ENCODE assay signal across 1 cellular context in the genomic region with DNA sequence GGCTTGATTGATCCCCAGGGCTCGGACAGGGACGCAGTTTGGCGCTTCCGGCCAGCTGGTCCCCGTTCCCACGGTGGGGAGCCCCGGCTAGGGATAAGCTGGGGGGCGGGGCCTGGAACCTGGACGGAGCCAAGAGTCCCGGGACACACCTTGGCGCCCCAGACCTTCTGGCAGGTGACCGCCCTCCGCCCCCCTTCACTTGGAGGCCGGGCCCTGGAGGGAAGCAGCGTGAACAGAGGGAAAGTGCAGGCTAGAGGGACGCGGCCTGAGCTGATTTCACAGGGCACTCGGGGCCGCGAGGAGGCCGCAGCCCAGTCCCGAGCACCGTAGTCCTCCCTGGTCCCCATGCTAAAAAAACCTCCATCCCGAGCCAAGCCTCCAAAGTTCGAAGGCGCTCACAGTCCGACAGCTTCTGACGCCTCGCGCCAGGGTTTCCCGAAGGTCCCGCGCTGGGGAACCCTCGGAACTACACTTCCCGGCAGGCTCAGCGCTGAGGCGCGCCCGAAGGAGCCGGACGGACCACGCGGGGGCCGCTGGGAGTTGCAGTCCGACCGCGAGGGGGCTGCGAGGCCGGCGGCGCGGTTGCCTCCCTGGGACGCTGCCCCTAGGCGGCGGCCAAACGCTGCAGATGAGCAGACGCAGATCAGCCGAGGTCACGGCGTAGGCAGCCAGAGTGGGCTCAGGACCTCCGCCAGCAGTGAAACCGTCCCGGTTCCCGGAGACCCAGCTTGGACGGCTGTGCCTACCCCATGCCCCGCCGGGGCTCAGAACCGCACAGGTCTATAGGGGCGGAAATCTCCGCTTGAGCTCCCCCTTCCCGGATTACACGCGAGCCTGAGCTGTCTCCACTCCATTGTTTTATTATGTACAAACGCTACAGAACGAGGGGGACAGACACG.
TF ChIP-seq lines count a peak whose summit lies in the region.

A gene with protein sequence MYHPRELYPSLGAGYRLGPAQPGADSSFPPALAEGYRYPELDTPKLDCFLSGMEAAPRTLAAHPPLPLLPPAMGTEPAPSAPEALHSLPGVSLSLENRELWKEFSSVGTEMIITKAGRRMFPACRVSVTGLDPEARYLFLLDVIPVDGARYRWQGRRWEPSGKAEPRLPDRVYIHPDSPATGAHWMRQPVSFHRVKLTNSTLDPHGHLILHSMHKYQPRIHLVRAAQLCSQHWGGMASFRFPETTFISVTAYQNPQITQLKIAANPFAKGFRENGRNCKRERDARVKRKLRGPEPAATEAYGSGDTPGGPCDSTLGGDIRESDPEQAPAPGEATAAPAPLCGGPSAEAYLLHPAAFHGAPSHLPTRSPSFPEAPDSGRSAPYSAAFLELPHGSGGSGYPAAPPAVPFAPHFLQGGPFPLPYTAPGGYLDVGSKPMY (minus strand): TSS at position 451 of the 899 bp plus-strand sequence. CDS start 731 bp downstream, outside the sequence.

TF ChIP-seq in K562, 482 proteins besides CTCF, POLR2A, EP300 and RAD21 (continued from another document and continues in another):
- TF ChIP-seq, protein P1, sequence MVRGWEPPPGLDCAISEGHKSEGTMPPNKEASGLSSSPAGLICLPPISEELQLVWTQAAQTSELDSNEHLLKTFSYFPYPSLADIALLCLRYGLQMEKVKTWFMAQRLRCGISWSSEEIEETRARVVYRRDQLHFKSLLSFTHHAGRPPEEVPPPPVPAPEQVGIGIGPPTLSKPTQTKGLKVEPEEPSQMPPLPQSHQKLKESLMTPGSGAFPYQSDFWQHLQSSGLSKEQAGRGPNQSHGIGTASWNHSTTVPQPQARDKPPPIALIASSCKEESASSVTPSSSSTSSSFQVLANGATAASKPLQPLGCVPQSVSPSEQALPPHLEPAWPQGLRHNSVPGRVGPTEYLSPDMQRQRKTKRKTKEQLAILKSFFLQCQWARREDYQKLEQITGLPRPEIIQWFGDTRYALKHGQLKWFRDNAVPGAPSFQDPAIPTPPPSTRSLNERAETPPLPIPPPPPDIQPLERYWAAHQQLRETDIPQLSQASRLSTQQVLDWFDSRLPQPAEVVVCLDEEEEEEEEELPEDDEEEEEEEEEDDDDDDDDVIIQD (CRISPR knock-in tag; IDR thresholded peaks at IDR 0.05), result no peak
- TF ChIP-seq, protein P2, sequence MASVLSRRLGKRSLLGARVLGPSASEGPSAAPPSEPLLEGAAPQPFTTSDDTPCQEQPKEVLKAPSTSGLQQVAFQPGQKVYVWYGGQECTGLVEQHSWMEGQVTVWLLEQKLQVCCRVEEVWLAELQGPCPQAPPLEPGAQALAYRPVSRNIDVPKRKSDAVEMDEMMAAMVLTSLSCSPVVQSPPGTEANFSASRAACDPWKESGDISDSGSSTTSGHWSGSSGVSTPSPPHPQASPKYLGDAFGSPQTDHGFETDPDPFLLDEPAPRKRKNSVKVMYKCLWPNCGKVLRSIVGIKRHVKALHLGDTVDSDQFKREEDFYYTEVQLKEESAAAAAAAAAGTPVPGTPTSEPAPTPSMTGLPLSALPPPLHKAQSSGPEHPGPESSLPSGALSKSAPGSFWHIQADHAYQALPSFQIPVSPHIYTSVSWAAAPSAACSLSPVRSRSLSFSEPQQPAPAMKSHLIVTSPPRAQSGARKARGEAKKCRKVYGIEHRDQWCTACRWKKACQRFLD (CRISPR knock-in tag; IDR thresholded peaks at IDR 0.05), result peak; percentile 92
- no peak for TF ChIP-seq NR2F6 (CRISPR knock-in tag; IDR thresholded peaks at IDR 0.05)
- TF ChIP-seq ERF (CRISPR knock-in tag; IDR thresholded peaks at IDR 0.05), result 0 out of 2 replicates have a peak, but pooled peaks have one; percentile 22
- 0 out of 2 replicates have a peak, but pooled peaks have one; percentile 16 for TF ChIP-seq RNF2 (IDR thresholded peaks at IDR 0.05)
- peak; percentile 56; the same call in 1 of the 2 replicates for TF ChIP-seq ZKSCAN1 (IDR thresholded peaks at IDR 0.05; ENCODE audit: low read depth, low read length)
- TF ChIP-seq KDM1A (IDR thresholded peaks at IDR 0.05), result no peak
- no peak for TF ChIP-seq SPI1 (IDR thresholded peaks at IDR 0.05; ENCODE audit: borderline replicate concordance, low read depth, low read length)
- TF ChIP-seq NFIX (CRISPR knock-in tag; IDR thresholded peaks at IDR 0.05; ENCODE audit: low read depth), result no peak
- no peak for TF ChIP-seq CHD4 (IDR thresholded peaks at IDR 0.05; ENCODE audit: insufficient read depth, insufficient replicate concordance, low read depth, low read length, poor library complexity, severe bottlenecking)
- TF ChIP-seq ZBTB7A (IDR thresholded peaks at IDR 0.05; ENCODE audit: borderline replicate concordance, control insufficient read depth, low read depth, low read length), result peak; percentile 95
- TF ChIP-seq SMAD1 (IDR thresholded peaks at IDR 0.05; ENCODE audit: low read depth, low read length, partially characterized antibody), result no peak
- TF ChIP-seq ELF1 (tag; IDR thresholded peaks at IDR 0.05), result no peak
- TF ChIP-seq HNRNPH1 (optimal IDR thresholded peaks at IDR 0.05; ENCODE audit: low read depth, low read length), result no peak
- no peak for TF ChIP-seq KHSRP (IDR thresholded peaks at IDR 0.05)
- TF ChIP-seq, protein P3, sequence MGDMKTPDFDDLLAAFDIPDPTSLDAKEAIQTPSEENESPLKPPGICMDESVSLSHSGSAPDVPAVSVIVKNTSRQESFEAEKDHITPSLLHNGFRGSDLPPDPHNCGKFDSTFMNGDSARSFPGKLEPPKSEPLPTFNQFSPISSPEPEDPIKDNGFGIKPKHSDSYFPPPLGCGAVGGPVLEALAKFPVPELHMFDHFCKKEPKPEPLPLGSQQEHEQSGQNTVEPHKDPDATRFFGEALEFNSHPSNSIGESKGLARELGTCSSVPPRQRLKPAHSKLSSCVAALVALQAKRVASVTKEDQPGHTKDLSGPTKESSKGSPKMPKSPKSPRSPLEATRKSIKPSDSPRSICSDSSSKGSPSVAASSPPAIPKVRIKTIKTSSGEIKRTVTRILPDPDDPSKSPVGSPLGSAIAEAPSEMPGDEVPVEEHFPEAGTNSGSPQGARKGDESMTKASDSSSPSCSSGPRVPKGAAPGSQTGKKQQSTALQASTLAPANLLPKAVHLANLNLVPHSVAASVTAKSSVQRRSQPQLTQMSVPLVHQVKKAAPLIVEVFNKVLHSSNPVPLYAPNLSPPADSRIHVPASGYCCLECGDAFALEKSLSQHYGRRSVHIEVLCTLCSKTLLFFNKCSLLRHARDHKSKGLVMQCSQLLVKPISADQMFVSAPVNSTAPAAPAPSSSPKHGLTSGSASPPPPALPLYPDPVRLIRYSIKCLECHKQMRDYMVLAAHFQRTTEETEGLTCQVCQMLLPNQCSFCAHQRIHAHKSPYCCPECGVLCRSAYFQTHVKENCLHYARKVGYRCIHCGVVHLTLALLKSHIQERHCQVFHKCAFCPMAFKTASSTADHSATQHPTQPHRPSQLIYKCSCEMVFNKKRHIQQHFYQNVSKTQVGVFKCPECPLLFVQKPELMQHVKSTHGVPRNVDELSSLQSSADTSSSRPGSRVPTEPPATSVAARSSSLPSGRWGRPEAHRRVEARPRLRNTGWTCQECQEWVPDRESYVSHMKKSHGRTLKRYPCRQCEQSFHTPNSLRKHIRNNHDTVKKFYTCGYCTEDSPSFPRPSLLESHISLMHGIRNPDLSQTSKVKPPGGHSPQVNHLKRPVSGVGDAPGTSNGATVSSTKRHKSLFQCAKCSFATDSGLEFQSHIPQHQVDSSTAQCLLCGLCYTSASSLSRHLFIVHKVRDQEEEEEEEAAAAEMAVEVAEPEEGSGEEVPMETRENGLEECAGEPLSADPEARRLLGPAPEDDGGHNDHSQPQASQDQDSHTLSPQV (IDR thresholded peaks at IDR 0.05), result peak; percentile 96
- TF ChIP-seq ZNF436 (CRISPR knock-in tag; IDR thresholded peaks at IDR 0.05), result no peak
- no peak for TF ChIP-seq XRCC4 (IDR thresholded peaks at IDR 0.05; ENCODE audit: extremely low read depth, insufficient read depth, insufficient read length)
- peak; percentile 91 for TF ChIP-seq POLR2G (IDR thresholded peaks at IDR 0.05; ENCODE audit: low read depth, low read length)
- TF ChIP-seq ZNF561 (CRISPR knock-in tag; conservative IDR thresholded peaks at IDR 0.05), result no peak
- TF ChIP-seq PCBP2 (IDR thresholded peaks at IDR 0.05; ENCODE audit: low read depth, low read length, poor library complexity, severe bottlenecking), result no peak
- TF ChIP-seq, protein P4, sequence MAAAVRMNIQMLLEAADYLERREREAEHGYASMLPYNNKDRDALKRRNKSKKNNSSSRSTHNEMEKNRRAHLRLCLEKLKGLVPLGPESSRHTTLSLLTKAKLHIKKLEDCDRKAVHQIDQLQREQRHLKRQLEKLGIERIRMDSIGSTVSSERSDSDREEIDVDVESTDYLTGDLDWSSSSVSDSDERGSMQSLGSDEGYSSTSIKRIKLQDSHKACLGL (CRISPR knock-in tag; IDR thresholded peaks at IDR 0.05; ENCODE audit: borderline replicate concordance, poor library complexity, severe bottlenecking), result no peak
- TF ChIP-seq ZFP30 (CRISPR knock-in tag; IDR thresholded peaks at IDR 0.05; ENCODE audit: borderline replicate concordance), result no peak
- no peak for TF ChIP-seq NFRKB (IDR thresholded peaks at IDR 0.05; ENCODE audit: low read depth)
- peak; percentile 97 for TF ChIP-seq ZNF644 (tag; IDR thresholded peaks at IDR 0.05; ENCODE audit: low read depth)
- TF ChIP-seq, protein P5, sequence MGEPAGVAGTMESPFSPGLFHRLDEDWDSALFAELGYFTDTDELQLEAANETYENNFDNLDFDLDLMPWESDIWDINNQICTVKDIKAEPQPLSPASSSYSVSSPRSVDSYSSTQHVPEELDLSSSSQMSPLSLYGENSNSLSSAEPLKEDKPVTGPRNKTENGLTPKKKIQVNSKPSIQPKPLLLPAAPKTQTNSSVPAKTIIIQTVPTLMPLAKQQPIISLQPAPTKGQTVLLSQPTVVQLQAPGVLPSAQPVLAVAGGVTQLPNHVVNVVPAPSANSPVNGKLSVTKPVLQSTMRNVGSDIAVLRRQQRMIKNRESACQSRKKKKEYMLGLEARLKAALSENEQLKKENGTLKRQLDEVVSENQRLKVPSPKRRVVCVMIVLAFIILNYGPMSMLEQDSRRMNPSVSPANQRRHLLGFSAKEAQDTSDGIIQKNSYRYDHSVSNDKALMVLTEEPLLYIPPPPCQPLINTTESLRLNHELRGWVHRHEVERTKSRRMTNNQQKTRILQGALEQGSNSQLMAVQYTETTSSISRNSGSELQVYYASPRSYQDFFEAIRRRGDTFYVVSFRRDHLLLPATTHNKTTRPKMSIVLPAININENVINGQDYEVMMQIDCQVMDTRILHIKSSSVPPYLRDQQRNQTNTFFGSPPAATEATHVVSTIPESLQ (CRISPR knock-in tag; IDR thresholded peaks at IDR 0.05), result no peak
- TF ChIP-seq, protein P6, sequence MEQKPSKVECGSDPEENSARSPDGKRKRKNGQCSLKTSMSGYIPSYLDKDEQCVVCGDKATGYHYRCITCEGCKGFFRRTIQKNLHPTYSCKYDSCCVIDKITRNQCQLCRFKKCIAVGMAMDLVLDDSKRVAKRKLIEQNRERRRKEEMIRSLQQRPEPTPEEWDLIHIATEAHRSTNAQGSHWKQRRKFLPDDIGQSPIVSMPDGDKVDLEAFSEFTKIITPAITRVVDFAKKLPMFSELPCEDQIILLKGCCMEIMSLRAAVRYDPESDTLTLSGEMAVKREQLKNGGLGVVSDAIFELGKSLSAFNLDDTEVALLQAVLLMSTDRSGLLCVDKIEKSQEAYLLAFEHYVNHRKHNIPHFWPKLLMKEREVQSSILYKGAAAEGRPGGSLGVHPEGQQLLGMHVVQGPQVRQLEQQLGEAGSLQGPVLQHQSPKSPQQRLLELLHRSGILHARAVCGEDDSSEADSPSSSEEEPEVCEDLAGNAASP (IDR thresholded peaks at IDR 0.05), result peak; percentile 94
- TF ChIP-seq, protein P7, sequence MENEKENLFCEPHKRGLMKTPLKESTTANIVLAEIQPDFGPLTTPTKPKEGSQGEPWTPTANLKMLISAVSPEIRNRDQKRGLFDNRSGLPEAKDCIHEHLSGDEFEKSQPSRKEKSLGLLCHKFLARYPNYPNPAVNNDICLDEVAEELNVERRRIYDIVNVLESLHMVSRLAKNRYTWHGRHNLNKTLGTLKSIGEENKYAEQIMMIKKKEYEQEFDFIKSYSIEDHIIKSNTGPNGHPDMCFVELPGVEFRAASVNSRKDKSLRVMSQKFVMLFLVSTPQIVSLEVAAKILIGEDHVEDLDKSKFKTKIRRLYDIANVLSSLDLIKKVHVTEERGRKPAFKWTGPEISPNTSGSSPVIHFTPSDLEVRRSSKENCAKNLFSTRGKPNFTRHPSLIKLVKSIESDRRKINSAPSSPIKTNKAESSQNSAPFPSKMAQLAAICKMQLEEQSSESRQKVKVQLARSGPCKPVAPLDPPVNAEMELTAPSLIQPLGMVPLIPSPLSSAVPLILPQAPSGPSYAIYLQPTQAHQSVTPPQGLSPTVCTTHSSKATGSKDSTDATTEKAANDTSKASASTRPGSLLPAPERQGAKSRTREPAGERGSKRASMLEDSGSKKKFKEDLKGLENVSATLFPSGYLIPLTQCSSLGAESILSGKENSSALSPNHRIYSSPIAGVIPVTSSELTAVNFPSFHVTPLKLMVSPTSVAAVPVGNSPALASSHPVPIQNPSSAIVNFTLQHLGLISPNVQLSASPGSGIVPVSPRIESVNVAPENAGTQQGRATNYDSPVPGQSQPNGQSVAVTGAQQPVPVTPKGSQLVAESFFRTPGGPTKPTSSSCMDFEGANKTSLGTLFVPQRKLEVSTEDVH (IDR thresholded peaks at IDR 0.05; ENCODE audit: low read depth, partially characterized antibody), result no peak
- TF ChIP-seq RAD51 (IDR thresholded peaks at IDR 0.05; ENCODE audit: borderline replicate concordance, low read depth), result no peak
- no peak for TF ChIP-seq ZNF232 (CRISPR knock-in tag; IDR thresholded peaks at IDR 0.05)
- TF ChIP-seq PPARD (CRISPR knock-in tag; IDR thresholded peaks at IDR 0.05), result no peak
- TF ChIP-seq HLTF (IDR thresholded peaks at IDR 0.05), result no peak
- no peak for TF ChIP-seq SREBF2 (CRISPR knock-in tag; IDR thresholded peaks at IDR 0.05)
- TF ChIP-seq SRSF7 (optimal IDR thresholded peaks at IDR 0.05; ENCODE audit: low read depth, low read length), result no peak
- no peak for TF ChIP-seq KAT8 (IDR thresholded peaks at IDR 0.05; ENCODE audit: low read depth)
- TF ChIP-seq KLF16 (IDR thresholded peaks at IDR 0.05), result peak; percentile 6; the same call in 1 of the 2 replicates
- TF ChIP-seq, protein P8, sequence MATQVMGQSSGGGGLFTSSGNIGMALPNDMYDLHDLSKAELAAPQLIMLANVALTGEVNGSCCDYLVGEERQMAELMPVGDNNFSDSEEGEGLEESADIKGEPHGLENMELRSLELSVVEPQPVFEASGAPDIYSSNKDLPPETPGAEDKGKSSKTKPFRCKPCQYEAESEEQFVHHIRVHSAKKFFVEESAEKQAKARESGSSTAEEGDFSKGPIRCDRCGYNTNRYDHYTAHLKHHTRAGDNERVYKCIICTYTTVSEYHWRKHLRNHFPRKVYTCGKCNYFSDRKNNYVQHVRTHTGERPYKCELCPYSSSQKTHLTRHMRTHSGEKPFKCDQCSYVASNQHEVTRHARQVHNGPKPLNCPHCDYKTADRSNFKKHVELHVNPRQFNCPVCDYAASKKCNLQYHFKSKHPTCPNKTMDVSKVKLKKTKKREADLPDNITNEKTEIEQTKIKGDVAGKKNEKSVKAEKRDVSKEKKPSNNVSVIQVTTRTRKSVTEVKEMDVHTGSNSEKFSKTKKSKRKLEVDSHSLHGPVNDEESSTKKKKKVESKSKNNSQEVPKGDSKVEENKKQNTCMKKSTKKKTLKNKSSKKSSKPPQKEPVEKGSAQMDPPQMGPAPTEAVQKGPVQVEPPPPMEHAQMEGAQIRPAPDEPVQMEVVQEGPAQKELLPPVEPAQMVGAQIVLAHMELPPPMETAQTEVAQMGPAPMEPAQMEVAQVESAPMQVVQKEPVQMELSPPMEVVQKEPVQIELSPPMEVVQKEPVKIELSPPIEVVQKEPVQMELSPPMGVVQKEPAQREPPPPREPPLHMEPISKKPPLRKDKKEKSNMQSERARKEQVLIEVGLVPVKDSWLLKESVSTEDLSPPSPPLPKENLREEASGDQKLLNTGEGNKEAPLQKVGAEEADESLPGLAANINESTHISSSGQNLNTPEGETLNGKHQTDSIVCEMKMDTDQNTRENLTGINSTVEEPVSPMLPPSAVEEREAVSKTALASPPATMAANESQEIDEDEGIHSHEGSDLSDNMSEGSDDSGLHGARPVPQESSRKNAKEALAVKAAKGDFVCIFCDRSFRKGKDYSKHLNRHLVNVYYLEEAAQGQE (CRISPR knock-in tag; IDR thresholded peaks at IDR 0.05; ENCODE audit: low read depth), result peak; percentile 22; the same call in 1 of the 2 replicates
- no peak for TF ChIP-seq ZNF408 (CRISPR knock-in tag; IDR thresholded peaks at IDR 0.05; ENCODE audit: low read depth)
